Comparison of ENCODE assay signal across 8 cellular contexts in genomic region chr11:120172054-120172881, GRCh38. TPM values are rescaled to one million over a fixed set of nuclear protein-coding genes. Genes with fewer than 3 reads are reported as not detected.
DNase-seq lines count a peak whose midpoint lies in the region; ATAC-seq and TF ChIP-seq lines count a peak whose summit lies in the region.

No MANE protein-coding gene starts in this region.

- H3K9me2 ChIP-seq in PC-3 (replicated peaks; ENCODE audit: low read length), result no peaks in the 10 kb centered on the region

- POLR2A ChIA-PET in PC-3 (lab: Charles Lee; ENCODE audit: unreplicated experiment), result no interaction called here

- intact Hi-C loops in PC-3 (cut with micrococcal nuclease) (loop anchor here (1.0 to 5.0 kb wide), 3 partner anchors 40 to 128 kb away; partner anchors contain the start of gene OAF), cardiac septum (cut with DNase I) (loop anchor here (1.0 to 2.0 kb wide), 2 partner anchors 58 to 129 kb away; no protein-coding TSS in a partner anchor), posterior cingulate gyrus (cut with DNase I) (loop anchor here (1.0 to 2.0 kb wide), 2 partner anchors 58 to 129 kb away; no protein-coding TSS in a partner anchor)

- H3K79me2 ChIP-seq in PC-3 (ENCODE audit: low read length), result no peaks in the 10 kb centered on the region

- no peaks in the 10 kb centered on the region for H4K20me1 ChIP-seq in PC-3 (ENCODE audit: low read length)

- no peak overlapping the region for H3K27ac Mint-ChIP-seq in activated naive CD8-positive, alpha-beta T cell treated with anti-CD3 and anti-CD28 coated beads, Interleukin-2, amount 50 U/mL, for 24 hours

- H3K36me3 ChIP-seq in PC-3 (ENCODE audit: low read depth, low read length), result no peaks in the 10 kb centered on the region

- no peaks in the 10 kb centered on the region for H3K36me3 Mint-ChIP-seq in activated naive CD8-positive, alpha-beta T cell treated with anti-CD3 and anti-CD28 coated beads, Interleukin-2, amount 50 U/mL, for 24 hours (ENCODE audit: low read depth)

- H3K4me3 ChIP-seq in HL-60 (replicated peaks; ENCODE audit: insufficient read depth, low read length) (no peak overlapping the region; the same call in 1 of the 2 replicates), PC-3 (ENCODE audit: low read length) (no peak overlapping the region)

- H3K9ac ChIP-seq in PC-3 (ENCODE audit: low read length), result no peak overlapping the region

- H3K9me3 Mint-ChIP-seq in activated naive CD8-positive, alpha-beta T cell treated with anti-CD3 and anti-CD28 coated beads, Interleukin-2, amount 50 U/mL, for 24 hours, result no peaks in the 10 kb centered on the region

- H3K4me2 ChIP-seq in PC-3 (ENCODE audit: low read length), result no peak overlapping the region

- H3K27ac ChIP-seq in HL-60 (replicated peaks) (peak overlapping the region; percentile 49), PC-3 (ENCODE audit: low read length) (no peak overlapping the region)

- H3K27me3 ChIP-seq in HL-60 (ENCODE audit: insufficient read depth, poor library complexity, severe bottlenecking), result peaks cover 12% of the 10 kb centered on the region
- H3K27me3 ChIP-seq in PC-3 (ENCODE audit: low read length), result peaks cover 39% of the 10 kb centered on the region

- no peak overlapping the region for H2AFZ ChIP-seq in PC-3 (ENCODE audit: low read length)

- peaks cover 65% of the 10 kb centered on the region for H3K27me3 Mint-ChIP-seq in activated naive CD8-positive, alpha-beta T cell treated with anti-CD3 and anti-CD28 coated beads, Interleukin-2, amount 50 U/mL, for 24 hours

- H3K4me1 ChIP-seq in PC-3 (ENCODE audit: insufficient read depth, low read length), result peaks cover 8% of the 10 kb centered on the region

- BruUV-seq in PC-3 (replicated peaks; lab: Mats Ljungman, UMichigan), result no TSS peak

- H3K4me3 Mint-ChIP-seq in activated naive CD8-positive, alpha-beta T cell treated with anti-CD3 and anti-CD28 coated beads, Interleukin-2, amount 50 U/mL, for 24 hours, result no peak overlapping the region

- ATAC-seq in PC-3 (peak; percentile 78), GM19324 (IDR thresholded peaks at IDR 0.05; ENCODE audit: low FRiP score, unreplicated experiment) (no peak)
- ATAC-seq in activated naive CD8-positive, alpha-beta T cell treated with anti-CD3 and anti-CD28 coated beads, Interleukin-2, amount 50 U/mL, for 24 hours, result peak; percentile 50

- DNase-seq in DMS 273 (lab: John Stamatoyannopoulos, UW; ENCODE audit: unreplicated experiment), result peak; percentile 78
- DNase-seq in DMS 273 treated with DMSO at 0.1 percent for 48 hours (lab: John Stamatoyannopoulos, UW), result no peak
- peak; percentile 43 to 81 for DNase-seq in HL-60 (ENCODE audit: low read depth in 1 of 2, low spot score in 1 of 2)
- DNase-seq in PC-3, result peak; percentile 81
- peak; percentile 56 for DNase-seq in activated naive CD8-positive, alpha-beta T cell treated with anti-CD3 and anti-CD28 coated beads, Interleukin-2, amount 50 U/mL, for 24 hours
- peak; percentile 74 for DNase-seq in cardiac septum (ENCODE audit: low spot score)
- DNase-seq in posterior cingulate gyrus, result peak in 9 of 10 donors; percentile 63 to 96 (median 71)

- no peaks in the 10 kb centered on the region for H3F3A ChIP-seq in PC-3 (ENCODE audit: low read length, unreplicated experiment)

- peaks cover 4% of the 10 kb centered on the region for H3K4me1 Mint-ChIP-seq in activated naive CD8-positive, alpha-beta T cell treated with anti-CD3 and anti-CD28 coated beads, Interleukin-2, amount 50 U/mL, for 24 hours

- TF ChIP-seq CTCF in HL-60 (IDR thresholded peaks at IDR 0.05; ENCODE audit: insufficient read depth, low read length) (peak; percentile 77), PC-3 (conservative IDR thresholded peaks at IDR 0.05; ENCODE audit: low read depth, low read length) (peak; percentile 91)

- CTCF ChIA-PET in PC-3 (lab: Charles Lee), result interaction anchor here (1.0 kb wide), 1 partner anchor 64 kb away, joined by 5 read pairs; no protein-coding TSS in a partner anchor

- H3K9me3 ChIP-seq in PC-3 (ENCODE audit: low read length), result no peaks in the 10 kb centered on the region

RNA-seq across cellular contexts. Expression of gene TRIM29, which starts 34.4 kb away (rescaled TPM):
- total RNA-seq in PC-3 (2014; rRNA removed), result 31.8 and 38.5 TPM in 2 replicates
- total RNA-seq in cardiac septum, result not detected

RNA-seq across cellular contexts. Expression of gene OAF, which starts 38.6 kb away (rescaled TPM):
- total RNA-seq in PC-3 (2014; rRNA removed) (97.1 and 126 TPM in 2 replicates), cardiac septum (17.8 TPM)

Comparison
In these comparisons a context has a peak if more than half of its experiments do, and no peak if none do; other contexts are left out.
1. RNA of gene TRIM29, which starts 34.4 kb away (total RNA-seq): 31.8 to 38.5 TPM in PC-3; not detected in cardiac septum (single experiment); every median in the first group is over 10 times any median in the second.